ENCODE assay signal across 1 cellular context in genomic region chr10:100008708-100009282, GRCh38.
TF ChIP-seq lines count a peak whose summit lies in the region.

No MANE protein-coding gene starts in this region.

TF ChIP-seq in GM12878, 131 proteins besides CTCF, POLR2A, EP300 and RAD21 (continued from another document):
- TF ChIP-seq ZBTB33 (IDR thresholded peaks at IDR 0.05), result no peak
- no peak for TF ChIP-seq MAX (IDR thresholded peaks at IDR 0.05; ENCODE audit: low read depth, low read length)
- TF ChIP-seq CUX1 (IDR thresholded peaks at IDR 0.05; ENCODE audit: insufficient replicate concordance, low read depth, low read length), result no peak
- TF ChIP-seq GATAD2B (conservative IDR thresholded peaks at IDR 0.05; ENCODE audit: low read depth), result no peak
TF ChIP-seq in GM12878: peak in this region for 0.
